ENCODE assay signal across 8 cellular contexts in genomic region chr20:50191566-50192363, GRCh38. TPM values are rescaled to one million over a fixed set of nuclear protein-coding genes. Genes with fewer than 3 reads are reported as not detected.
DNase-seq lines count a peak whose midpoint lies in the region; ATAC-seq and TF ChIP-seq lines count a peak whose summit lies in the region.

No MANE protein-coding gene starts in this region.

- DNase-seq in DMS53 (lab: John Stamatoyannopoulos, UW) (peak; percentile 86), DMS53 treated with DMSO at 0.1 percent for 48 hours (lab: John Stamatoyannopoulos, UW; ENCODE audit: unreplicated experiment) (no peak), NCI-H774 (lab: John Stamatoyannopoulos, UW) (peak; percentile 31), activated T-cell treated with anti-CD3 and anti-CD28 coated beads for 48 hours (ENCODE audit: low read depth) (peak; percentile 52), esophagus squamous epithelium (lab: John Stamatoyannopoulos, UW) (peak; percentile 27), tibial artery (peak in 1 of 2 donors; percentile 31)

- H3F3A ChIP-seq in neural cell (ENCODE audit: insufficient read depth, low read length, poor library complexity, severe bottlenecking): no peaks in the 10 kb centered on the region

- peak; percentile 38 for ATAC-seq in HG02840 (IDR thresholded peaks at IDR 0.05; ENCODE audit: low FRiP score, unreplicated experiment)

- no peaks in the 10 kb centered on the region for H3K9me3 ChIP-seq in esophagus squamous epithelium
- H3K9me3 ChIP-seq in neural cell (ENCODE audit: low read length): no peaks in the 10 kb centered on the region
- no peaks in the 10 kb centered on the region for H3K9me3 ChIP-seq in tibial artery

- peak in 4 of 6 experiments; percentile 16 to 73 (median 68) for TF ChIP-seq CTCF in esophagus squamous epithelium (IDR thresholded peaks at IDR 0.05)
- peak; percentile 60 for TF ChIP-seq CTCF in neural cell (IDR thresholded peaks at IDR 0.05; ENCODE audit: poor library complexity, severe bottlenecking)
- TF ChIP-seq CTCF in tibial artery (IDR thresholded peaks at IDR 0.05): peak; percentile 32 to 48

- no peaks in the 10 kb centered on the region for H3K79me2 ChIP-seq in neural cell (replicated peaks; ENCODE audit: insufficient read depth, low read length)

- no peaks in the 10 kb centered on the region for H3K27me3 ChIP-seq in esophagus squamous epithelium
- H3K27me3 ChIP-seq in neural cell (ENCODE audit: insufficient read depth, low read depth, low read length): peaks cover 22% of the 10 kb centered on the region
- no peaks in the 10 kb centered on the region for H3K27me3 ChIP-seq in tibial artery

- H3K4me1 ChIP-seq in esophagus squamous epithelium (peaks cover 22 to 56% (median 32%) of the 10 kb centered on the region in 3 donors), tibial artery (peaks cover 0 to 44% (median 36%) of the 10 kb centered on the region in 4 donors)

- no peaks in the 10 kb centered on the region for H4K20me1 ChIP-seq in neural cell (ENCODE audit: insufficient read depth)

- intact Hi-C loops in esophagus squamous epithelium (cut with DNase I): no loop called here
- intact Hi-C loops in tibial artery (cut with DNase I; ENCODE audit: low total_unique reads): loop anchor here (5.0 kb wide), 2 partner anchors 116 to 206 kb away; no protein-coding TSS in a partner anchor

- H3K27ac ChIP-seq in esophagus squamous epithelium (peak overlapping the region; percentile 92 to 100 (median 98)), neural cell (ENCODE audit: low read length) (no peak overlapping the region), tibial artery (peak overlapping the region; percentile 96 to 98)

- H3K9me2 ChIP-seq in neural cell (ENCODE audit: insufficient read depth, low read length): no peaks in the 10 kb centered on the region

- H3K4me3 ChIP-seq in esophagus squamous epithelium (peak overlapping the region; percentile 68 to 98 (median 82)), neural cell (ENCODE audit: low read length) (peak overlapping the region; percentile 78), tibial artery (peak overlapping the region; percentile 59 to 88)

- peak in 1 of 4 donors; percentile 7 for TF ChIP-seq POLR2A in esophagus squamous epithelium (IDR thresholded peaks at IDR 0.05)

- TF ChIP-seq EP300 in neural cell (conservative IDR thresholded peaks at IDR 0.05; ENCODE audit: poor library complexity, severe bottlenecking): peak; percentile 15

- peak overlapping the region; percentile 58 for H3K9ac ChIP-seq in neural cell (ENCODE audit: low read length)

- H2AFZ ChIP-seq in neural cell (ENCODE audit: low read depth, low read length): peak overlapping the region; percentile 33

- peak overlapping the region; percentile 34 for H3K4me2 ChIP-seq in neural cell (ENCODE audit: low read length)

- no peak for TF ChIP-seq RAD21 in neural cell (conservative IDR thresholded peaks at IDR 0.05)

- H3K36me3 ChIP-seq in esophagus squamous epithelium: peaks cover 0 to 15% (median 4%) of the 10 kb centered on the region in 3 donors
- no peaks in the 10 kb centered on the region for H3K36me3 ChIP-seq in neural cell (ENCODE audit: insufficient read depth, low read length)
- H3K36me3 ChIP-seq in tibial artery: peaks cover 28 to 51% (median 29%) of the 10 kb centered on the region in 3 donors

- 0% methylated on average over 8 to 23 of the region's 93 CpGs for WGBS in esophagus squamous epithelium, 2 donors

TF ChIP-seq in neural cell, 6 proteins besides CTCF, POLR2A, EP300 and RAD21:
- TF ChIP-seq TAF1 (IDR thresholded peaks at IDR 0.05; ENCODE audit: low read depth) (peak; percentile 31), REST (IDR thresholded peaks at IDR 0.05; ENCODE audit: borderline replicate concordance) (no peak), MXI1 (conservative IDR thresholded peaks at IDR 0.05; ENCODE audit: poor library complexity, severe bottlenecking) (peak; percentile 38)
TF ChIP-seq in neural cell: peak in this region for 2.

RNA-seq across cellular contexts. Expression of gene CEBPB, which starts 1.1 kb away (rescaled TPM):
- total RNA-seq in esophagus squamous epithelium: 10 to 100 TPM; 31.3 to 46.5 (median 38.2) TPM
- 0.59 and 0.94 TPM in 2 replicates for polyA plus RNA-seq in neural cell
- 0.97 and 1.0 TPM in 2 replicates for polyA minus RNA-seq in neural cell

RNA-seq across cellular contexts. Expression of gene PEDS1, which starts 38.2 kb away (rescaled TPM):
- 10 to 100 TPM; 32.8 to 54.0 (median 46.7) TPM for total RNA-seq in esophagus squamous epithelium
- 10.0 and 16.5 TPM in 2 replicates for polyA plus RNA-seq in neural cell
- polyA minus RNA-seq in neural cell: 19.8 and 20.2 TPM in 2 replicates
